35 cellular contexts compared by ENCODE assay signal in the genomic region with DNA sequence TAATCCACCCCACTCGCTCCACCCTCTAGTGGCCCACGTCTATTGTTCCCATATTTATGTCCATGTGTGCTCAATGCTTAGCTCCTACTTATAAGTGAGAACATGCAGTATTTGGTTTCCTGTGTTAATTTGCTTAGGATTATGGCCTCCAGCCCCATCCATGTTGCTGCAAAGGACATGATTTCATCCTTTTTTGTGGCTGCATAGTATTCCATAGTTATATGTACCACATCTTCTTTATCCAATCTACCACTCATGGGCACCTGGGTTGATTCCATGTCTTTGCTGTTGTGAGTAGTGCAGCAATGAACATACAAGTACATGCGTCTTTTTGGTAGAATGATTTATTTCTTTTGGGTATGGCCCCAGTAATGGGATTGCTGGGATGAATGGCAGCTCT.
DNase-seq lines count a peak whose midpoint lies in the region; ATAC-seq, FAIRE-seq and TF ChIP-seq lines count a peak whose summit lies in the region.
"Had no signal": no experiment of that assay in that cellular context is flagged by ENCODE, and none has a peak within 500 bp of the region (broad histone marks: within the 10 kb centered on the region; RNA-seq: fewer than 3 reads in every experiment).

No MANE protein-coding gene starts in this region.

- H4K20me1 ChIP-seq in PC-3 (ENCODE audit: low read length) (no peaks in the 10 kb centered on the region), K562 (replicated peaks; ENCODE audit: control insufficient read depth, insufficient read depth, low read length) (no peaks in the 10 kb centered on the region), mammary epithelial cell (ENCODE audit: insufficient read depth, low read length) (no peaks in the 10 kb centered on the region)
- H4K20me1 ChIP-seq: BLaER1; BLaER1 treated with 17β-estradiol and CSF1 and Interleukin-3, amounts not matched to agents 10 nM and 100 nM had no signal

- TF ChIP-seq EP300 in K562 (IDR thresholded peaks at IDR 0.05; ENCODE audit: low read length) (no peak), esophagus muscularis mucosa (IDR thresholded peaks at IDR 0.05) (no peak)

- no peak overlapping the region for H2BK120ac ChIP-seq in neuronal stem cell (ENCODE audit: low read depth, low read length)

- H3K14ac ChIP-seq in neuronal stem cell (ENCODE audit: low read length), result no peak overlapping the region

- dilution Hi-C loops in mammary epithelial cell (cut with HindIII; ENCODE audit: low sequenced_read_pairs), result no loop called here

- DNase-seq in PC-3 (no peak), K562 (ENCODE audit: extremely low read depth in 1 of 4, low spot score in 3 of 4) (no peak), esophagus muscularis mucosa (ENCODE audit: extremely low spot score) (peak; percentile 64), UCSD-AML1 (lab: John Stamatoyannopoulos, UW; ENCODE audit: unreplicated experiment) (no peak), mammary epithelial cell (no peak), neuronal stem cell (ENCODE audit: low spot score) (no peak), midbrain (lab: John Stamatoyannopoulos, UW) (no peak)
- DNase-seq: 8988T; ACHN; AML-193; BE2C; C1 segment of cervical spinal cord; Caco-2; Calu3; CD4-positive, alpha-beta memory T cell; CD4-positive, alpha-beta T cell; CD4-positive, CD25-positive, alpha-beta regulatory T cell; CD8-positive, alpha-beta memory T cell; CD8-positive, alpha-beta T cell; COR-L47; DMS 273 treated with DMSO at 0.1 percent for 48 hours; DMS153; DMS53; DMS79; DMS79 treated with DMSO at 0.1 percent for 48 hours; DND-41; EL had no signal

- H3K4me1 ChIP-seq in HEK293 (ENCODE audit: control insufficient read depth, insufficient read depth, low read length) (no peaks in the 10 kb centered on the region), PC-3 (ENCODE audit: insufficient read depth, low read length) (peaks cover 17% of the 10 kb centered on the region), K562 (replicated peaks in 1 of 2; ENCODE audit: control insufficient read depth in 2 of 2, insufficient read depth in 2 of 2, low read length in 2 of 2) (no peaks in the 10 kb centered on the region), esophagus muscularis mucosa (no peaks in the 10 kb centered on the region), mammary epithelial cell (ENCODE audit: insufficient read depth, low read length) (no peaks in the 10 kb centered on the region), neuronal stem cell (ENCODE audit: control insufficient read depth in 2 of 2, insufficient read depth in 1 of 2, low read depth in 1 of 2, low read length in 2 of 2) (no peaks in the 10 kb centered on the region)
- H3K4me1 ChIP-seq: A549; BE2C; BLaER1; BLaER1 treated with 17β-estradiol and CSF1 and Interleukin-3, amounts not matched to agents 10 nM and 100 nM; Caco-2 had no signal

- H3K79me1 ChIP-seq in neuronal stem cell (ENCODE audit: low read depth, low read length), result peaks cover 2% of the 10 kb centered on the region

- no peak overlapping the region for H3K23ac ChIP-seq in neuronal stem cell (ENCODE audit: low read depth, low read length, poor library complexity)

- WGBS in K562 (ENCODE audit: insufficient coverage, low coverage, missing lambda C conversion rate), result 4% methylated on average over 3 of the region's 3 CpGs
- WGBS in esophagus muscularis mucosa, result 93% methylated on average over 3 of the region's 3 CpGs
- 79% methylated on average over 3 of the region's 3 CpGs for WGBS in mammary epithelial cell (ENCODE audit: low coverage, missing lambda C conversion rate)
- WGBS in neuronal stem cell (ENCODE audit: extremely low coverage in 2 of 2, insufficient read length in 2 of 2, insufficient replicate concordance in 1 of 2), 2 donors, result no CpG with 5 or more reads among the region's 3 CpGs

- H3K9ac ChIP-seq in PC-3 (ENCODE audit: low read length) (no peak overlapping the region), K562 (ENCODE audit: insufficient read depth in 1 of 2, low read depth in 2 of 2, low read length in 2 of 2) (no peak overlapping the region), mammary epithelial cell (ENCODE audit: insufficient read depth, low read length) (no peak overlapping the region), neuronal stem cell (ENCODE audit: low read depth, low read length, poor library complexity) (no peak overlapping the region)
- H3K9ac ChIP-seq: BLaER1; BLaER1 treated with 17β-estradiol and CSF1 and Interleukin-3, amounts not matched to agents 10 nM and 100 nM had no signal

- H3K9me1 ChIP-seq in K562 (ENCODE audit: control insufficient read depth, insufficient read depth, low read length), result no peaks in the 10 kb centered on the region

- H4K91ac ChIP-seq in neuronal stem cell (ENCODE audit: low read depth, low read length, poor library complexity), result no peak overlapping the region

- no peak overlapping the region for H4K8ac ChIP-seq in neuronal stem cell (ENCODE audit: low read depth, low read length)

- POLR2A ChIA-PET in HEK293 (lab: Yijun Ruan, JAX) (no interaction called here), PC-3 (lab: Charles Lee; ENCODE audit: unreplicated experiment) (interaction anchor here (0.6 kb wide), 2 partner anchors 39 to 123 kb away, joined by 3 read pairs; no protein-coding TSS in a partner anchor), K562 (lab: Yijun Ruan, JAX) (no interaction called here)

- H3K27me3 ChIP-seq in PC-3 (ENCODE audit: low read length) (no peaks in the 10 kb centered on the region), K562 (ENCODE audit: control insufficient read depth in 2 of 2, insufficient read depth in 2 of 2, low read length in 2 of 2) (peaks cover 0 to 15% of the 10 kb centered on the region in 2 experiments; a peak in 2 of 5 replicates), esophagus muscularis mucosa (no peaks in the 10 kb centered on the region), mammary epithelial cell (ENCODE audit: insufficient read depth, low read length) (no peaks in the 10 kb centered on the region), neuronal stem cell (ENCODE audit: control insufficient read depth in 3 of 3, insufficient read depth in 3 of 3, low read depth in 1 of 3, low read length in 3 of 3) (no peaks in the 10 kb centered on the region)
- H3K27me3 ChIP-seq: BE2C; BLaER1; BLaER1 treated with 17β-estradiol and CSF1 and Interleukin-3, amounts not matched to agents 10 nM and 100 nM had no signal

- no peaks in the 10 kb centered on the region for H3F3A ChIP-seq in PC-3 (ENCODE audit: low read length, unreplicated experiment)

- H3K18ac ChIP-seq in neuronal stem cell (ENCODE audit: low read length), result no peak overlapping the region

- H3K27ac ChIP-seq in HEK293 (ENCODE audit: extremely low read depth, low read depth, low read length), result no peak overlapping the region
- peak overlapping the region; percentile 16; the same call in 1 of the 2 replicates for H3K27ac ChIP-seq in PC-3 (ENCODE audit: low read length)
- H3K27ac ChIP-seq in K562 (ENCODE audit: extremely low read depth, low read depth, low read length), result no peak overlapping the region
- H3K27ac ChIP-seq in esophagus muscularis mucosa (replicated peaks in 1 of 4), result no peak overlapping the region
- H3K27ac ChIP-seq in mammary epithelial cell (ENCODE audit: insufficient read depth, low read depth, low read length), result no peak overlapping the region
- H3K27ac ChIP-seq in neuronal stem cell (replicated peaks; ENCODE audit: low read length), result no peak overlapping the region
- H3K27ac ChIP-seq: 22Rv1; A549; BLaER1; BLaER1 treated with 17β-estradiol and CSF1 and Interleukin-3, amounts not matched to agents 10 nM and 100 nM; C4-2B had no signal

- in situ Hi-C loops in K562 (cut with MboI) (no loop called here), mammary epithelial cell (cut with MboI; ENCODE audit: low sequenced_read_pairs in 2 of 2) (no loop called here)

- H3K4me2 ChIP-seq in PC-3 (ENCODE audit: low read length), result peak overlapping the region; percentile 28; the same call in 1 of the 2 replicates
- H3K4me2 ChIP-seq in K562 (ENCODE audit: insufficient read depth, low read length), result no peak overlapping the region
- no peak overlapping the region for H3K4me2 ChIP-seq in mammary epithelial cell (ENCODE audit: insufficient read depth, low read depth, low read length)
- H3K4me2 ChIP-seq in neuronal stem cell (ENCODE audit: insufficient read depth, low read length, poor library complexity, severe bottlenecking), result no peak overlapping the region
- H3K4me2 ChIP-seq: A549; BLaER1; BLaER1 treated with 17β-estradiol and CSF1 and Interleukin-3, amounts not matched to agents 10 nM and 100 nM had no signal

- intact Hi-C loops in PC-3 (cut with micrococcal nuclease), result no loop called here
- intact Hi-C loops in K562 (cut with micrococcal nuclease), result no loop called here
- intact Hi-C loops in esophagus muscularis mucosa (cut with DNase I), result no loop called here
- intact Hi-C loops in mammary epithelial cell (cut with micrococcal nuclease), result no loop called here

- H2BK15ac ChIP-seq in neuronal stem cell (ENCODE audit: low read length), result no peak overlapping the region

- CTCF ChIA-PET in HEK293 (lab: Yijun Ruan, JAX), result interaction anchor here (1.3 kb wide), 1 partner anchor 225 kb away, joined by 4 read pairs; no protein-coding TSS in a partner anchor
- CTCF ChIA-PET in PC-3 (lab: Charles Lee), result interaction anchor here (0.6 kb wide), 1 partner anchor 312 kb away, joined by 3 read pairs; no protein-coding TSS in a partner anchor
- CTCF ChIA-PET in K562 (lab: Yijun Ruan, JAX; ENCODE audit: low intra/inter-chr PET ratio), result no interaction called here
- CTCF ChIA-PET in mammary epithelial cell (lab: Charles Lee; ENCODE audit: low non-redundant PET), result no interaction called here

- H2AK5ac ChIP-seq in neuronal stem cell (ENCODE audit: low read depth, low read length), result no peak overlapping the region

- H3K4me3 ChIP-seq in HEK293 (ENCODE audit: low read depth, low read length), result no peak overlapping the region
- H3K4me3 ChIP-seq in PC-3 (ENCODE audit: low read length), result no peak overlapping the region
- no peak overlapping the region for H3K4me3 ChIP-seq in K562
- no peak overlapping the region for H3K4me3 ChIP-seq in esophagus muscularis mucosa
- no peak overlapping the region for H3K4me3 ChIP-seq in mammary epithelial cell (replicated peaks in 1 of 3; ENCODE audit: insufficient read depth in 1 of 3, low read depth in 2 of 3, low read length in 3 of 3)
- no peak overlapping the region for H3K4me3 ChIP-seq in neuronal stem cell (ENCODE audit: low read length in 2 of 2)
- H3K4me3 ChIP-seq: A549; BLaER1; BLaER1 treated with 17β-estradiol and CSF1 and Interleukin-3, amounts not matched to agents 10 nM and 100 nM had no signal

- no peak for TF ChIP-seq POLR2A in K562 (conservative IDR thresholded peaks at IDR 0.05)
- no peak for TF ChIP-seq POLR2A in esophagus muscularis mucosa (IDR thresholded peaks at IDR 0.05; ENCODE audit: low read depth)

- peak; percentile 33 for ATAC-seq in PC-3
- no peak for ATAC-seq in K562
- ATAC-seq: A549; CD8-positive, alpha-beta T cell had no signal

- FAIRE-seq in K562 (lab: Jason Lieb, UNC), result no peak
- FAIRE-seq: A204.1, A549, D721Med had no signal

- H3K9me2 ChIP-seq in PC-3 (replicated peaks; ENCODE audit: low read length), result no peaks in the 10 kb centered on the region

- no peaks in the 10 kb centered on the region for H3K79me2 ChIP-seq in PC-3 (ENCODE audit: low read length)
- H3K79me2 ChIP-seq in K562 (ENCODE audit: control insufficient read depth, insufficient read depth, low read length), result no peaks in the 10 kb centered on the region
- H3K79me2 ChIP-seq in mammary epithelial cell (ENCODE audit: insufficient read depth, low read length), result no peaks in the 10 kb centered on the region

- TF ChIP-seq RAD21 in K562 (CRISPR knock-in tag; conservative IDR thresholded peaks at IDR 0.05 in 1 of 2, IDR thresholded peaks at IDR 0.05 in 1 of 2), result no peak

- no peak for TF ChIP-seq CTCF in HEK293 (tag by site-specific recombination; IDR thresholded peaks at IDR 0.05)
- TF ChIP-seq CTCF in PC-3 (conservative IDR thresholded peaks at IDR 0.05; ENCODE audit: low read depth, low read length), result no peak; the same call in 1 of the 2 replicates
- TF ChIP-seq CTCF in K562 (IDR thresholded peaks at IDR 0.05 in 2 of 3, conservative IDR thresholded peaks at IDR 0.05 in 1 of 3; ENCODE audit: insufficient read depth in 2 of 3, low read depth in 1 of 3, low read length in 3 of 3), result no peak
- TF ChIP-seq CTCF in esophagus muscularis mucosa (IDR thresholded peaks at IDR 0.05), result no peak
- TF ChIP-seq CTCF in mammary epithelial cell (conservative IDR thresholded peaks at IDR 0.05 in 1 of 2, IDR thresholded peaks at IDR 0.05 in 1 of 2; ENCODE audit: extremely low read depth in 1 of 2, insufficient read depth in 1 of 2, low read depth in 1 of 2, low read length in 2 of 2), result no peak

- no peak overlapping the region for H2BK12ac ChIP-seq in neuronal stem cell (ENCODE audit: low read length)

- H3K9me3 ChIP-seq in HEK293 (ENCODE audit: control insufficient read depth, insufficient read depth, low read depth, low read length) (no peaks in the 10 kb centered on the region), PC-3 (ENCODE audit: low read length) (no peaks in the 10 kb centered on the region), K562 (replicated peaks; ENCODE audit: control insufficient read depth, insufficient read depth, low read depth, low read length) (no peaks in the 10 kb centered on the region), esophagus muscularis mucosa (peaks cover 0 to 12% (median 4%) of the 10 kb centered on the region in 4 donors), mammary epithelial cell (replicated peaks; ENCODE audit: insufficient read depth, low read length) (no peaks in the 10 kb centered on the region), neuronal stem cell (replicated peaks in 1 of 2; ENCODE audit: control insufficient read depth in 2 of 2, insufficient read depth in 1 of 2, low read depth in 1 of 2, low read length in 2 of 2) (peaks cover 0 to 2% of the 10 kb centered on the region in 2 donors)
- H3K9me3 ChIP-seq: BE2C had no signal

- H3K4ac ChIP-seq in neuronal stem cell (ENCODE audit: low read length), result no peak overlapping the region

- H2BK5ac ChIP-seq in neuronal stem cell (ENCODE audit: low read length), result no peak overlapping the region

- no TSS peak for BruUV-seq in PC-3 (replicated peaks; lab: Mats Ljungman, UMichigan)
- BruUV-seq in K562 (replicated peaks; lab: Mats Ljungman, UMichigan), result no TSS peak
- no TSS peak for BruUV-seq in mammary epithelial cell (replicated peaks; lab: Mats Ljungman, UMichigan)

- H3K36me3 ChIP-seq in HEK293 (ENCODE audit: control insufficient read depth in 2 of 2, insufficient read depth in 1 of 2, low read length in 2 of 2) (no peaks in the 10 kb centered on the region), PC-3 (ENCODE audit: low read depth, low read length) (no peaks in the 10 kb centered on the region), K562 (ENCODE audit: control insufficient read depth, insufficient read depth, low read length) (no peaks in the 10 kb centered on the region), esophagus muscularis mucosa (no peaks in the 10 kb centered on the region), mammary epithelial cell (ENCODE audit: insufficient read depth, low read length) (no peaks in the 10 kb centered on the region), neuronal stem cell (replicated peaks in 1 of 2; ENCODE audit: control insufficient read depth in 2 of 2, insufficient read depth in 2 of 2, low read length in 2 of 2) (no peaks in the 10 kb centered on the region)
- H3K36me3 ChIP-seq: BE2C; BLaER1; BLaER1 treated with 17β-estradiol and CSF1 and Interleukin-3, amounts not matched to agents 10 nM and 100 nM had no signal

- no peak overlapping the region for H2AFZ ChIP-seq in PC-3 (ENCODE audit: low read length)
- no peak overlapping the region for H2AFZ ChIP-seq in K562 (ENCODE audit: low read depth, low read length)
- H2AFZ ChIP-seq in mammary epithelial cell (ENCODE audit: low read depth, low read length), result no peak overlapping the region
- H2AFZ ChIP-seq in neuronal stem cell (ENCODE audit: low read length), result no peak overlapping the region

Comparison
In these comparisons a context has a peak if more than half of its experiments do, and no peak if none do; other contexts are left out.
1. CTCF ChIA-PET loops: an anchor here in HEK293 (1.3 kb wide) and PC-3 (0.6 kb wide); none called in K562 and mammary epithelial cell.